ENCODE assay signal across 18 cellular contexts in genomic region chr21:16770279-16770678, GRCh38.
"Had no signal": no experiment of that assay in that cellular context is flagged by ENCODE, and none has a peak within 500 bp of the region (broad histone marks: within the 10 kb centered on the region; RNA-seq: fewer than 3 reads in every experiment).

No MANE protein-coding gene starts in this region.

- H3K4me3 ChIP-seq: dorsolateral prefrontal cortex, gastrocnemius medialis, heart right ventricle, mucosa of descending colon, ovary, right atrium auricular region, smooth muscle cell had no signal

- H3K4me3 Mint-ChIP-seq: natural killer cell, neural crest cell had no signal

- H3K27ac ChIP-seq: dorsolateral prefrontal cortex, gastrocnemius medialis, heart right ventricle, ovary, right atrium auricular region had no signal

- H3K9me3 ChIP-seq: gastrocnemius medialis, heart right ventricle, mucosa of descending colon, ovary, right atrium auricular region had no signal

- H3K4me2 ChIP-seq: smooth muscle cell had no signal

- H3K27me3 ChIP-seq: dorsolateral prefrontal cortex, gastrocnemius medialis, heart right ventricle, ovary, right atrium auricular region had no signal

- H3K4me1 ChIP-seq: gastrocnemius medialis, heart right ventricle, right atrium auricular region had no signal

- H3K36me3 ChIP-seq: gastrocnemius medialis, heart right ventricle, ovary, right atrium auricular region had no signal

- H3K4me1 Mint-ChIP-seq: natural killer cell had no signal

- DNase-seq: cortex of kidney; dorsolateral prefrontal cortex; effector CD8-positive, alpha-beta T cell; gastrocnemius medialis; heart right ventricle; hypothalamus; kidney glomerular epithelial cell; mammary epithelial cell; mucosa of descending colon; natural killer cell; ovary; stimulated activated CD4-positive, alpha-beta T cell treated with anti-CD3 and anti-CD28 coated beads, Interleukin-2, amount 100 ng/mL, for 48 hours; stimulated activated naive CD4-positive, alpha-beta T cell treated with Interleukin-2 at 50 U/mL for 16 hours; trophoblast cell had no signal

- ATAC-seq: esophagus mucosa, gastrocnemius medialis, heart right ventricle, mucosa of descending colon, natural killer cell had no signal

- H3K27ac Mint-ChIP-seq: natural killer cell had no signal
